2 cellular contexts compared by ENCODE assay signal in the genomic region with DNA sequence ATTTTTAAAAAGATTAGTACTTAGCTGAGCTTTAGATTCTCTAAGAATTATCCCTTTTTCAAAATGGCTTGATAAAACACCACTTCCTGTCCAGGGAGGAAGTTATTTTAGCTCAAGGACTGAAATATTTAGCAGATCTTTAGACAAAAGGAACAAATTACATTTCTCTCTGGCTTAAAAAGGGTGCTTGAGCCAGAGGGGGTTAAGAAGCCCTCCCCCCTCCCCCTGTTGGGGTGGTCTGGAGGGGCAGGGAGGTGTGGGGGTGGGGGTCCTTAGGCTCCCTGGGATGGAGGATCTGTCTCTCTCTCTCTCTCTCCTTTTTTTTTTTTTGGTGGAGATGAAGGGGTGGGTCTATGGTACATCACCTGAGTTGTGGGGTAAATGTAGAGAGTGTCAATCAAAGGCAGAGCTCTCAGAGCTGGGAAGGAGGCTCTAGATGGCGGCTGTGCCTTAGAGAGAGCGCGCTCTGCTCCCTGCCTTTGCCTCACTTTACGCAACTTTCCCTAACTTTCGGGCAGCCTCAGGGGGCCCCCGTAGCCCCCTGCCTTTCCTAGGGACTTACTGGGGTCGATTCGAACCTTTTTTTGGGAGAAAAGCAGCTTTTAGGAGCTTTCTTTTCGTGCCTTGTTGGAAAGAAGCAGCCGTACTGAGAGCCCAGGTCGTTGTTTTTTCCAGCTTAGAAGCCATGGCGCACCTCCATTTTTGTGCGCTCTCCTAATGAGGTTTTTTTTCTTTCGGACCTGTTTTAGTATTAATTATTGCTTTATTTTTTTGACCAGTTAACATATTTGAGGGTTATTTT.
A peak's percentile ranks its signal among the peaks of the same experiment; 100 is the strongest.
TF ChIP-seq lines count a peak whose summit lies in the region.

Gene CHD2 (plus strand): TSS at position 415 of the 802 bp plus-strand sequence. CDS start 914 bp downstream, outside the sequence.

TF ChIP-seq in A549, 52 proteins besides CTCF, POLR2A, EP300 and RAD21 (continued from another document):
- TF ChIP-seq, protein P1, sequence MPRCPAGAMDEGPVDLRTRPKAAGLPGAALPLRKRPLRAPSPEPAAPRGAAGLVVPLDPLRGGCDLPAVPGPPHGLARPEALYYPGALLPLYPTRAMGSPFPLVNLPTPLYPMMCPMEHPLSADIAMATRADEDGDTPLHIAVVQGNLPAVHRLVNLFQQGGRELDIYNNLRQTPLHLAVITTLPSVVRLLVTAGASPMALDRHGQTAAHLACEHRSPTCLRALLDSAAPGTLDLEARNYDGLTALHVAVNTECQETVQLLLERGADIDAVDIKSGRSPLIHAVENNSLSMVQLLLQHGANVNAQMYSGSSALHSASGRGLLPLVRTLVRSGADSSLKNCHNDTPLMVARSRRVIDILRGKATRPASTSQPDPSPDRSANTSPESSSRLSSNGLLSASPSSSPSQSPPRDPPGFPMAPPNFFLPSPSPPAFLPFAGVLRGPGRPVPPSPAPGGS (IDR thresholded peaks at IDR 0.05): peak; percentile 90; the same call in 2 of the 3 replicates
- 0 out of 2 replicates have a peak, but pooled peaks have one; percentile 60 for TF ChIP-seq RCOR1 (IDR thresholded peaks at IDR 0.05; ENCODE audit: low read depth, low read length)
- no peak for TF ChIP-seq ZNF302 (CRISPR knock-in tag; IDR thresholded peaks at IDR 0.05)
- peak; percentile 98 for TF ChIP-seq POLR2AphosphoS2 (conservative IDR thresholded peaks at IDR 0.05; ENCODE audit: low read length)
- no peak for TF ChIP-seq CBX2 (IDR thresholded peaks at IDR 0.05; ENCODE audit: borderline replicate concordance, low read depth)
- 0 out of 2 replicates have a peak, but pooled peaks have one; percentile 57 for TF ChIP-seq MAX (IDR thresholded peaks at IDR 0.05)
- TF ChIP-seq, protein P2, sequence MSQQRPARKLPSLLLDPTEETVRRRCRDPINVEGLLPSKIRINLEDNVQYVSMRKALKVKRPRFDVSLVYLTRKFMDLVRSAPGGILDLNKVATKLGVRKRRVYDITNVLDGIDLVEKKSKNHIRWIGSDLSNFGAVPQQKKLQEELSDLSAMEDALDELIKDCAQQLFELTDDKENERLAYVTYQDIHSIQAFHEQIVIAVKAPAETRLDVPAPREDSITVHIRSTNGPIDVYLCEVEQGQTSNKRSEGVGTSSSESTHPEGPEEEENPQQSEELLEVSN (IDR thresholded peaks at IDR 0.05; ENCODE audit: borderline replicate concordance, low read depth): 0 out of 2 replicates have a peak, but pooled peaks have one; percentile 37
- 0 out of 2 replicates have a peak, but pooled peaks have one; percentile 43 for TF ChIP-seq HMGXB4 (CRISPR knock-in tag; IDR thresholded peaks at IDR 0.05; ENCODE audit: borderline replicate concordance)
- TF ChIP-seq HDAC2 (IDR thresholded peaks at IDR 0.05): 0 out of 2 replicates have a peak, but pooled peaks have one; percentile 5

TF ChIP-seq in K562, 482 proteins besides CTCF, POLR2A, EP300 and RAD21 (continued from another document and continues in another):
- TF ChIP-seq FOXP1 (CRISPR knock-in tag; IDR thresholded peaks at IDR 0.05): no peak
- TF ChIP-seq, protein P3, sequence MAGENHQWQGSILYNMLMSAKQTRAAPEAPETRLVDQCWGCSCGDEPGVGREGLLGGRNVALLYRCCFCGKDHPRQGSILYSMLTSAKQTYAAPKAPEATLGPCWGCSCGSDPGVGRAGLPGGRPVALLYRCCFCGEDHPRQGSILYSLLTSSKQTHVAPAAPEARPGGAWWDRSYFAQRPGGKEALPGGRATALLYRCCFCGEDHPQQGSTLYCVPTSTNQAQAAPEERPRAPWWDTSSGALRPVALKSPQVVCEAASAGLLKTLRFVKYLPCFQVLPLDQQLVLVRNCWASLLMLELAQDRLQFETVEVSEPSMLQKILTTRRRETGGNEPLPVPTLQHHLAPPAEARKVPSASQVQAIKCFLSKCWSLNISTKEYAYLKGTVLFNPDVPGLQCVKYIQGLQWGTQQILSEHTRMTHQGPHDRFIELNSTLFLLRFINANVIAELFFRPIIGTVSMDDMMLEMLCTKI (IDR thresholded peaks at IDR 0.05; ENCODE audit: partially characterized antibody): no peak
- TF ChIP-seq RHOXF2B (CRISPR knock-in tag; conservative IDR thresholded peaks at IDR 0.05): 0 out of 2 replicates have a peak, but pooled peaks have one; percentile 73
- TF ChIP-seq VEZF1 (CRISPR knock-in tag; IDR thresholded peaks at IDR 0.05): peak; percentile 79
- no peak for TF ChIP-seq EGR1 (conservative IDR thresholded peaks at IDR 0.05)
- TF ChIP-seq PKNOX1 (IDR thresholded peaks at IDR 0.05): peak; percentile 99
- peak; percentile 85 for TF ChIP-seq ZBTB40 (IDR thresholded peaks at IDR 0.05)
- no peak for TF ChIP-seq ZBTB40 (CRISPR knock-in tag; IDR thresholded peaks at IDR 0.05)
- TF ChIP-seq, protein P4, sequence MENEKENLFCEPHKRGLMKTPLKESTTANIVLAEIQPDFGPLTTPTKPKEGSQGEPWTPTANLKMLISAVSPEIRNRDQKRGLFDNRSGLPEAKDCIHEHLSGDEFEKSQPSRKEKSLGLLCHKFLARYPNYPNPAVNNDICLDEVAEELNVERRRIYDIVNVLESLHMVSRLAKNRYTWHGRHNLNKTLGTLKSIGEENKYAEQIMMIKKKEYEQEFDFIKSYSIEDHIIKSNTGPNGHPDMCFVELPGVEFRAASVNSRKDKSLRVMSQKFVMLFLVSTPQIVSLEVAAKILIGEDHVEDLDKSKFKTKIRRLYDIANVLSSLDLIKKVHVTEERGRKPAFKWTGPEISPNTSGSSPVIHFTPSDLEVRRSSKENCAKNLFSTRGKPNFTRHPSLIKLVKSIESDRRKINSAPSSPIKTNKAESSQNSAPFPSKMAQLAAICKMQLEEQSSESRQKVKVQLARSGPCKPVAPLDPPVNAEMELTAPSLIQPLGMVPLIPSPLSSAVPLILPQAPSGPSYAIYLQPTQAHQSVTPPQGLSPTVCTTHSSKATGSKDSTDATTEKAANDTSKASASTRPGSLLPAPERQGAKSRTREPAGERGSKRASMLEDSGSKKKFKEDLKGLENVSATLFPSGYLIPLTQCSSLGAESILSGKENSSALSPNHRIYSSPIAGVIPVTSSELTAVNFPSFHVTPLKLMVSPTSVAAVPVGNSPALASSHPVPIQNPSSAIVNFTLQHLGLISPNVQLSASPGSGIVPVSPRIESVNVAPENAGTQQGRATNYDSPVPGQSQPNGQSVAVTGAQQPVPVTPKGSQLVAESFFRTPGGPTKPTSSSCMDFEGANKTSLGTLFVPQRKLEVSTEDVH (IDR thresholded peaks at IDR 0.05; ENCODE audit: low read depth, partially characterized antibody): peak; percentile 56
- TF ChIP-seq SMAD3 (CRISPR knock-in tag; conservative IDR thresholded peaks at IDR 0.05): 0 out of 2 replicates have a peak, but pooled peaks have one; percentile 49
- TF ChIP-seq SMAD1 (IDR thresholded peaks at IDR 0.05; ENCODE audit: low read depth, low read length, partially characterized antibody): peak; percentile 92
- peak; percentile 37; the same call in 1 of the 2 replicates for TF ChIP-seq BACH1 (tag; IDR thresholded peaks at IDR 0.05)
- TF ChIP-seq PML (IDR thresholded peaks at IDR 0.05; ENCODE audit: low read length): peak; percentile 79
- TF ChIP-seq HOXB6 (CRISPR knock-in tag; IDR thresholded peaks at IDR 0.05; ENCODE audit: borderline replicate concordance): peak; percentile 65; the same call in 1 of the 2 replicates
- TF ChIP-seq, protein P5, sequence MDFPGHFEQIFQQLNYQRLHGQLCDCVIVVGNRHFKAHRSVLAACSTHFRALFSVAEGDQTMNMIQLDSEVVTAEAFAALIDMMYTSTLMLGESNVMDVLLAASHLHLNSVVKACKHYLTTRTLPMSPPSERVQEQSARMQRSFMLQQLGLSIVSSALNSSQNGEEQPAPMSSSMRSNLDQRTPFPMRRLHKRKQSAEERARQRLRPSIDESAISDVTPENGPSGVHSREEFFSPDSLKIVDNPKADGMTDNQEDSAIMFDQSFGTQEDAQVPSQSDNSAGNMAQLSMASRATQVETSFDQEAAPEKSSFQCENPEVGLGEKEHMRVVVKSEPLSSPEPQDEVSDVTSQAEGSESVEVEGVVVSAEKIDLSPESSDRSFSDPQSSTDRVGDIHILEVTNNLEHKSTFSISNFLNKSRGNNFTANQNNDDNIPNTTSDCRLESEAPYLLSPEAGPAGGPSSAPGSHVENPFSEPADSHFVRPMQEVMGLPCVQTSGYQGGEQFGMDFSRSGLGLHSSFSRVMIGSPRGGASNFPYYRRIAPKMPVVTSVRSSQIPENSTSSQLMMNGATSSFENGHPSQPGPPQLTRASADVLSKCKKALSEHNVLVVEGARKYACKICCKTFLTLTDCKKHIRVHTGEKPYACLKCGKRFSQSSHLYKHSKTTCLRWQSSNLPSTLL (IDR thresholded peaks at IDR 0.05): 0 out of 2 replicates have a peak, but pooled peaks have one; percentile 30
- no peak for TF ChIP-seq ADNP (tag; IDR thresholded peaks at IDR 0.05)
- peak; percentile 93; the same call in 1 of the 2 replicates for TF ChIP-seq LARP7 (IDR thresholded peaks at IDR 0.05)
- TF ChIP-seq, protein P6, sequence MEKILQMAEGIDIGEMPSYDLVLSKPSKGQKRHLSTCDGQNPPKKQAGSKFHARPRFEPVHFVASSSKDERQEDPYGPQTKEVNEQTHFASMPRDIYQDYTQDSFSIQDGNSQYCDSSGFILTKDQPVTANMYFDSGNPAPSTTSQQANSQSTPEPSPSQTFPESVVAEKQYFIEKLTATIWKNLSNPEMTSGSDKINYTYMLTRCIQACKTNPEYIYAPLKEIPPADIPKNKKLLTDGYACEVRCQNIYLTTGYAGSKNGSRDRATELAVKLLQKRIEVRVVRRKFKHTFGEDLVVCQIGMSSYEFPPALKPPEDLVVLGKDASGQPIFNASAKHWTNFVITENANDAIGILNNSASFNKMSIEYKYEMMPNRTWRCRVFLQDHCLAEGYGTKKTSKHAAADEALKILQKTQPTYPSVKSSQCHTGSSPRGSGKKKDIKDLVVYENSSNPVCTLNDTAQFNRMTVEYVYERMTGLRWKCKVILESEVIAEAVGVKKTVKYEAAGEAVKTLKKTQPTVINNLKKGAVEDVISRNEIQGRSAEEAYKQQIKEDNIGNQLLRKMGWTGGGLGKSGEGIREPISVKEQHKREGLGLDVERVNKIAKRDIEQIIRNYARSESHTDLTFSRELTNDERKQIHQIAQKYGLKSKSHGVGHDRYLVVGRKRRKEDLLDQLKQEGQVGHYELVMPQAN (IDR thresholded peaks at IDR 0.05; ENCODE audit: borderline replicate concordance): peak; percentile 31; the same call in 1 of the 2 replicates
